ENCODE assay signal across 27 cellular contexts in genomic region chr6:142339969-142340368, GRCh38. TPM values are rescaled to one million over a fixed set of nuclear protein-coding genes. Genes with fewer than 3 reads are reported as not detected.
"Had no signal": no experiment of that assay in that cellular context is flagged by ENCODE, and none has a peak within 500 bp of the region (broad histone marks: within the 10 kb centered on the region; RNA-seq: fewer than 3 reads in every experiment).

No MANE protein-coding gene starts in this region.

- H3K4me1 ChIP-seq: colonic mucosa had no signal

- H3K27ac Mint-ChIP-seq: activated CD4-positive, alpha-beta memory T cell treated with anti-CD3 and anti-CD28 coated beads, Interleukin-2, amount 10 ng/mL, durations not matched to agents 7 days and 5 days; activated CD4-positive, alpha-beta T cell treated with anti-CD3 and anti-CD28 coated beads for 36 hours; activated naive CD4-positive, alpha-beta T cell treated with anti-CD3 and anti-CD28 coated beads for 36 hours; activated naive CD8-positive, alpha-beta T cell; activated T-helper 17 cell treated with anti-CD3 and anti-CD28 coated beads, Interleukin-2, amount 50 U/mL, for 72 hours; T-cell had no signal

- H3K36me3 ChIP-seq: colonic mucosa had no signal

- H3K36me3 Mint-ChIP-seq: T-cell had no signal

- H3K27me3 ChIP-seq: colonic mucosa had no signal

- H3K27ac ChIP-seq: colonic mucosa, SK-N-MC, VCaP had no signal

- H3K4me3 Mint-ChIP-seq: activated CD4-positive, alpha-beta memory T cell treated with anti-CD3 and anti-CD28 coated beads, Interleukin-2, amount 10 ng/mL, durations not matched to agents 7 days and 5 days; activated CD4-positive, alpha-beta T cell treated with anti-CD3 and anti-CD28 coated beads for 36 hours; activated naive CD4-positive, alpha-beta T cell treated with anti-CD3 and anti-CD28 coated beads for 36 hours; activated naive CD8-positive, alpha-beta T cell; activated T-helper 17 cell treated with anti-CD3 and anti-CD28 coated beads, Interleukin-2, amount 50 U/mL, for 72 hours; T-cell had no signal

- H3K4me1 Mint-ChIP-seq: activated CD4-positive, alpha-beta memory T cell treated with anti-CD3 and anti-CD28 coated beads, Interleukin-2, amount 10 ng/mL, durations not matched to agents 7 days and 5 days; activated CD4-positive, alpha-beta T cell treated with anti-CD3 and anti-CD28 coated beads for 36 hours; activated T-helper 17 cell treated with anti-CD3 and anti-CD28 coated beads, Interleukin-2, amount 50 U/mL, for 72 hours; T-cell had no signal

- DNase-seq: activated CD4-positive, alpha-beta memory T cell treated with anti-CD3 and anti-CD28 coated beads, Interleukin-2, amount 10 ng/mL, durations not matched to agents 7 days and 5 days; activated CD4-positive, alpha-beta T cell treated with anti-CD3 and anti-CD28 coated beads for 36 hours; activated CD4-positive, alpha-beta T cell treated with anti-CD3 and anti-CD28 coated beads, Interleukin-2, amount 50 U/mL, for 1 hour; activated gamma-delta T cell; activated naive CD4-positive, alpha-beta T cell treated with anti-CD3 and anti-CD28 coated beads for 36 hours; activated T-cell treated with anti-CD3 and anti-CD28 coated beads for 4 hours; activated T-cell treated with anti-CD3 and anti-CD28 coated beads, Interleukin-2, amount 50 U/mL, for 48 hours; caudate nucleus; colonic mucosa; KG1; MV-4-11; NCI-H1092 treated with DMSO at 0.1 percent for 48 hours; NCI-H1417 treated with DMSO at 0.1 percent for 48 hours; NCI-H1694; NCI-H2029; NCI-H2107; NCI-H510A treated with DMSO at 0.1 percent for 48 hours; RPMI8226; T-cell; T-helper 2 cell; T1000 had no signal

- ATAC-seq: activated CD4-positive, alpha-beta T cell treated with anti-CD3 and anti-CD28 coated beads for 36 hours; activated T-helper 17 cell treated with anti-CD3 and anti-CD28 coated beads, Interleukin-2, amount 50 U/mL, for 72 hours; Right ventricle myocardium inferior; T-cell had no signal

- H3K9me3 ChIP-seq: colonic mucosa had no signal

- H3K9me3 Mint-ChIP-seq: activated CD4-positive, alpha-beta memory T cell treated with anti-CD3 and anti-CD28 coated beads, Interleukin-2, amount 10 ng/mL, durations not matched to agents 7 days and 5 days; activated naive CD4-positive, alpha-beta T cell treated with anti-CD3 and anti-CD28 coated beads for 36 hours; activated T-helper 17 cell treated with anti-CD3 and anti-CD28 coated beads, Interleukin-2, amount 50 U/mL, for 72 hours; T-cell had no signal

- H3K4me3 ChIP-seq: colonic mucosa, SK-N-MC had no signal

RNA-seq across cellular contexts. Expression of gene ADGRG6, which starts 38.2 kb away (rescaled TPM):
- total RNA-seq: activated CD4-positive, alpha-beta memory T cell treated with anti-CD3 and anti-CD28 coated beads, Interleukin-2, amount 10 ng/mL, durations not matched to agents 7 days and 5 days; OCI-LY7 had no signal
